15 cellular contexts compared by ENCODE assay signal in the genomic region with DNA sequence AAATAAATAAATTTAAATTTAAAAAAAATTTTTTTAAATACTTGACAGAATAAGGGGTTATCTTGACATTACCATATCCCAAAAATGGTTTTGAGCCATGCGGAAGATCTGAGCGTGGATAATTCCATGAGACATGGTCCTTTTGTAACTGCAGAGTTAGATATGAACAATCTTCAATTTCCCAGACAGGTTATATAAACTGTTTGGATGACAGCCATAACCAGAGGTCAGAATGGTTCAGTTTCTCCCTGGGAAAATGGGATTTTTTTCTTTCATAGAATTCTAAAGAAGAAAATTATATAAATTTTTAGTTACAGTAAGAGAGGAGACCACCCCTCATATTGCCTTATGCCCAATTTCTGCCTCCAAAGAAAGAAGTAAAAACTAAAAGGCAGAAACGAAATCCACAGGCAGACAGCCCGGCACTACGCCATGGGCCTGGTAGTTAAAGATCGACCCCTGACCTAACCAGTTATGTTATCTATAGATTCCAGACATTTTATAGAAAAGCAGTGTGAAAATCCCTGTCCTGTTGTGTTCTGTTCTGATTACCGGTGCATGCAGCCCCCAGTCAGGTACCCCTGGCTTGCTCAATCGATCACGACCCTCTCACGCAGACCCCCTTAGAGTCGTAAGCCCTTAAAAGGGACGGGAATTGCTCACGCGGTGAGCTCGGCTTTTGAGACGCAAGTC. TPM values are rescaled to one million over a fixed set of nuclear protein-coding genes. Genes with fewer than 3 reads are reported as not detected.
DNase-seq lines count a peak whose midpoint lies in the region; ATAC-seq and TF ChIP-seq lines count a peak whose summit lies in the region.
"Had no signal": no experiment of that assay in that cellular context is flagged by ENCODE, and none has a peak within 500 bp of the region (broad histone marks: within the 10 kb centered on the region; RNA-seq: fewer than 3 reads in every experiment).

No MANE protein-coding gene starts in this region.

- H3K27me3 Mint-ChIP-seq in activated CD8-positive, alpha-beta memory T cell treated with anti-CD3 and anti-CD28 coated beads, Interleukin-2, amount 10 ng/mL, durations not matched to agents 7 days and 5 days, result no peaks in the 10 kb centered on the region
- H3K27me3 Mint-ChIP-seq in activated naive CD8-positive, alpha-beta T cell treated with anti-CD3 and anti-CD28 coated beads for 36 hours, result no peaks in the 10 kb centered on the region
- peaks cover 4% of the 10 kb centered on the region for H3K27me3 Mint-ChIP-seq in nephron progenitor cell (ENCODE audit: low read depth, poor library complexity)

- H3K4me3 Mint-ChIP-seq in activated CD8-positive, alpha-beta memory T cell treated with anti-CD3 and anti-CD28 coated beads, Interleukin-2, amount 10 ng/mL, durations not matched to agents 7 days and 5 days, result peak overlapping the region; percentile 59
- peak overlapping the region; percentile 18 for H3K4me3 Mint-ChIP-seq in activated naive CD8-positive, alpha-beta T cell treated with anti-CD3 and anti-CD28 coated beads for 36 hours
- peak overlapping the region; percentile 48 for H3K4me3 Mint-ChIP-seq in nephron progenitor cell
- H3K4me3 Mint-ChIP-seq: neural progenitor cell had no signal

- peaks cover 70% of the 10 kb centered on the region for H3K4me1 Mint-ChIP-seq in activated CD8-positive, alpha-beta memory T cell treated with anti-CD3 and anti-CD28 coated beads, Interleukin-2, amount 10 ng/mL, durations not matched to agents 7 days and 5 days
- H3K4me1 Mint-ChIP-seq in activated naive CD8-positive, alpha-beta T cell treated with anti-CD3 and anti-CD28 coated beads for 36 hours, result peaks cover 69% of the 10 kb centered on the region
- H3K4me1 Mint-ChIP-seq in nephron progenitor cell, result peaks cover 51% of the 10 kb centered on the region

- no peak for TF ChIP-seq CTCF in nephron progenitor cell (IDR thresholded peaks at IDR 0.05)

- peak overlapping the region; percentile 54 for H3K27ac Mint-ChIP-seq in activated CD8-positive, alpha-beta memory T cell treated with anti-CD3 and anti-CD28 coated beads, Interleukin-2, amount 10 ng/mL, durations not matched to agents 7 days and 5 days
- no peak overlapping the region for H3K27ac Mint-ChIP-seq in activated naive CD8-positive, alpha-beta T cell treated with anti-CD3 and anti-CD28 coated beads for 36 hours
- H3K27ac Mint-ChIP-seq in nephron progenitor cell, result peak overlapping the region; percentile 81
- H3K27ac Mint-ChIP-seq: neural progenitor cell had no signal

- ATAC-seq in activated CD8-positive, alpha-beta memory T cell treated with anti-CD3 and anti-CD28 coated beads, Interleukin-2, amount 10 ng/mL, durations not matched to agents 7 days and 5 days, result no peak
- no peak for ATAC-seq in GM21360 (IDR thresholded peaks at IDR 0.05; ENCODE audit: unreplicated experiment)
- no peak for ATAC-seq in GM21423 (IDR thresholded peaks at IDR 0.05; ENCODE audit: unreplicated experiment)
- ATAC-seq: psoas muscle had no signal

- CTCF ChIA-PET in activated CD8-positive, alpha-beta memory T cell treated with anti-CD3 and anti-CD28 coated beads, Interleukin-2, amount 10 ng/mL, durations not matched to agents 7 days and 5 days (lab: Charles Lee), result interaction anchor here (1.0 to 10.1 kb wide), 3 partner anchors 12 to 68 kb away, joined by 3 to 166 read pairs (median 4); a partner anchor contains a TSS

- no peak for DNase-seq in activated CD8-positive, alpha-beta memory T cell treated with anti-CD3 and anti-CD28 coated beads, Interleukin-2, amount 10 ng/mL, durations not matched to agents 7 days and 5 days
- no peak for DNase-seq in activated CD8-positive, alpha-beta memory T cell treated with anti-CD3 and anti-CD28 coated beads, Interleukin-2, amount 50 U/mL, for 4 hours
- DNase-seq in ELF-1 (ENCODE audit: low read depth, low spot score) (peak; percentile 6), nephron progenitor cell (no peak)
- no peak for DNase-seq in activated naive CD8-positive, alpha-beta T cell treated with anti-CD3 and anti-CD28 coated beads for 36 hours
- DNase-seq in stimulated activated naive CD4-positive, alpha-beta T cell treated with Interleukin-2 at 50 U/mL for 16 hours (lab: John Stamatoyannopoulos, UW), result no peak
- DNase-seq: activated CD8-positive, alpha-beta memory T cell treated with anti-CD3 and anti-CD28 coated beads for 24 hours; DMS79 treated with DMSO at 0.1 percent for 48 hours; mesenchymal stem cell; NCI-H187; psoas muscle; stimulated activated CD4-positive, alpha-beta T cell treated with anti-CD3 and anti-CD28 coated beads, Interleukin-4, amount 100 ng/mL, for 24 hours had no signal

- peaks cover 49% of the 10 kb centered on the region for H3K36me3 Mint-ChIP-seq in activated CD8-positive, alpha-beta memory T cell treated with anti-CD3 and anti-CD28 coated beads, Interleukin-2, amount 10 ng/mL, durations not matched to agents 7 days and 5 days
- peaks cover 44% of the 10 kb centered on the region for H3K36me3 Mint-ChIP-seq in activated naive CD8-positive, alpha-beta T cell treated with anti-CD3 and anti-CD28 coated beads for 36 hours
- H3K36me3 Mint-ChIP-seq in nephron progenitor cell (ENCODE audit: low read depth), result peaks cover 36% of the 10 kb centered on the region
- H3K36me3 Mint-ChIP-seq: neural progenitor cell had no signal

- no peaks in the 10 kb centered on the region for H3K9me3 Mint-ChIP-seq in activated CD8-positive, alpha-beta memory T cell treated with anti-CD3 and anti-CD28 coated beads, Interleukin-2, amount 10 ng/mL, durations not matched to agents 7 days and 5 days (ENCODE audit: low read depth)
- peaks cover 3% of the 10 kb centered on the region for H3K9me3 Mint-ChIP-seq in activated naive CD8-positive, alpha-beta T cell treated with anti-CD3 and anti-CD28 coated beads for 36 hours
- H3K9me3 Mint-ChIP-seq in nephron progenitor cell, result no peaks in the 10 kb centered on the region
- H3K9me3 Mint-ChIP-seq: neural progenitor cell had no signal

RNA-seq across cellular contexts. Expression of a gene that starts 3.0 kb away (rescaled TPM):
- 10 to 100 TPM; 67.1 to 86.0 TPM for total RNA-seq in activated CD8-positive, alpha-beta memory T cell treated with anti-CD3 and anti-CD28 coated beads, Interleukin-2, amount 10 ng/mL, durations not matched to agents 7 days and 5 days
- 10 to 100 TPM; 42.0 to 42.2 TPM for total RNA-seq in activated naive CD8-positive, alpha-beta T cell treated with anti-CD3 and anti-CD28 coated beads for 36 hours
